ENCODE assay signal across 2 cellular contexts in genomic region chr5:78841767-78842166, GRCh38.
TF ChIP-seq lines count a peak whose summit lies in the region.

No MANE protein-coding gene starts in this region.

TF ChIP-seq in IMR-90, 13 proteins besides CTCF, POLR2A, EP300 and RAD21:
- TF ChIP-seq SMC3 (IDR thresholded peaks at IDR 0.05; ENCODE audit: low read depth, low read length) = no peak
- TF ChIP-seq RFX5 (IDR thresholded peaks at IDR 0.05; ENCODE audit: low read depth, low read length) = no peak
- TF ChIP-seq MXI1 (IDR thresholded peaks at IDR 0.05; ENCODE audit: borderline replicate concordance, low read depth, low read length) = no peak
- no peak for TF ChIP-seq BHLHE40 (IDR thresholded peaks at IDR 0.05; ENCODE audit: low read depth, low read length)
- no peak for TF ChIP-seq FOS (IDR thresholded peaks at IDR 0.05; ENCODE audit: low read depth, low read length)
- TF ChIP-seq MAFK (IDR thresholded peaks at IDR 0.05; ENCODE audit: low read depth, low read length) = no peak
- no peak for TF ChIP-seq RCOR1 (IDR thresholded peaks at IDR 0.05; ENCODE audit: insufficient replicate concordance, low read length)
- no peak for TF ChIP-seq ELK1 (IDR thresholded peaks at IDR 0.05; ENCODE audit: borderline replicate concordance, low read depth, low read length)
- TF ChIP-seq MAZ (IDR thresholded peaks at IDR 0.05; ENCODE audit: borderline replicate concordance, low read depth, low read length) = no peak
- TF ChIP-seq USF2 (IDR thresholded peaks at IDR 0.05; ENCODE audit: low read depth, low read length) = no peak
- TF ChIP-seq CEBPB (IDR thresholded peaks at IDR 0.05; ENCODE audit: low read depth, low read length) = no peak
- TF ChIP-seq NFE2L2 (IDR thresholded peaks at IDR 0.05; ENCODE audit: low read depth, low read length) = no peak
- no peak for TF ChIP-seq CHD1 (IDR thresholded peaks at IDR 0.05; ENCODE audit: low read depth, low read length)
TF ChIP-seq in IMR-90: peak in this region for 0.

TF ChIP-seq in K562, 482 proteins besides CTCF, POLR2A, EP300 and RAD21:
- TF ChIP-seq ZNF583 (CRISPR knock-in tag; IDR thresholded peaks at IDR 0.05) (no peak), NFRKB (IDR thresholded peaks at IDR 0.05; ENCODE audit: low read depth) (no peak), ZNF699 (CRISPR knock-in tag; IDR thresholded peaks at IDR 0.05; ENCODE audit: insufficient replicate concordance) (no peak), KLF13 (tag; IDR thresholded peaks at IDR 0.05; ENCODE audit: borderline replicate concordance, low read depth) (no peak), SMARCE1 (IDR thresholded peaks at IDR 0.05) (no peak), TCF15 (CRISPR knock-in tag; IDR thresholded peaks at IDR 0.05) (no peak), CSDE1 (IDR thresholded peaks at IDR 0.05) (no peak), CEBPG (CRISPR knock-in tag; IDR thresholded peaks at IDR 0.05) (no peak), CEBPG (tag; conservative IDR thresholded peaks at IDR 0.05 in 1 of 2, IDR thresholded peaks at IDR 0.05 in 1 of 2) (peak in 1 of 2 experiments; percentile 54; a peak in 1 of 4 replicates), EHMT2 (IDR thresholded peaks at IDR 0.05) (no peak), PTRF (tag; IDR thresholded peaks at IDR 0.05) (no peak), MAFF (IDR thresholded peaks at IDR 0.05; ENCODE audit: low read length) (no peak), PRMT5 (CRISPR knock-in tag; IDR thresholded peaks at IDR 0.05) (no peak), CAMTA2 (CRISPR knock-in tag; conservative IDR thresholded peaks at IDR 0.05) (no peak), RBM14 (IDR thresholded peaks at IDR 0.05; ENCODE audit: borderline replicate concordance, insufficient read depth, low read depth, low read length) (no peak), MEIS2 (IDR thresholded peaks at IDR 0.05; ENCODE audit: partially characterized antibody) (peak; percentile 41)
- TF ChIP-seq, protein P1, sequence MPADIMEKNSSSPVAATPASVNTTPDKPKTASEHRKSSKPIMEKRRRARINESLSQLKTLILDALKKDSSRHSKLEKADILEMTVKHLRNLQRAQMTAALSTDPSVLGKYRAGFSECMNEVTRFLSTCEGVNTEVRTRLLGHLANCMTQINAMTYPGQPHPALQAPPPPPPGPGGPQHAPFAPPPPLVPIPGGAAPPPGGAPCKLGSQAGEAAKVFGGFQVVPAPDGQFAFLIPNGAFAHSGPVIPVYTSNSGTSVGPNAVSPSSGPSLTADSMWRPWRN (IDR thresholded peaks at IDR 0.05; ENCODE audit: low read depth) = 0 out of 2 replicates have a peak, but pooled peaks have one; percentile 26
- TF ChIP-seq, protein P2, sequence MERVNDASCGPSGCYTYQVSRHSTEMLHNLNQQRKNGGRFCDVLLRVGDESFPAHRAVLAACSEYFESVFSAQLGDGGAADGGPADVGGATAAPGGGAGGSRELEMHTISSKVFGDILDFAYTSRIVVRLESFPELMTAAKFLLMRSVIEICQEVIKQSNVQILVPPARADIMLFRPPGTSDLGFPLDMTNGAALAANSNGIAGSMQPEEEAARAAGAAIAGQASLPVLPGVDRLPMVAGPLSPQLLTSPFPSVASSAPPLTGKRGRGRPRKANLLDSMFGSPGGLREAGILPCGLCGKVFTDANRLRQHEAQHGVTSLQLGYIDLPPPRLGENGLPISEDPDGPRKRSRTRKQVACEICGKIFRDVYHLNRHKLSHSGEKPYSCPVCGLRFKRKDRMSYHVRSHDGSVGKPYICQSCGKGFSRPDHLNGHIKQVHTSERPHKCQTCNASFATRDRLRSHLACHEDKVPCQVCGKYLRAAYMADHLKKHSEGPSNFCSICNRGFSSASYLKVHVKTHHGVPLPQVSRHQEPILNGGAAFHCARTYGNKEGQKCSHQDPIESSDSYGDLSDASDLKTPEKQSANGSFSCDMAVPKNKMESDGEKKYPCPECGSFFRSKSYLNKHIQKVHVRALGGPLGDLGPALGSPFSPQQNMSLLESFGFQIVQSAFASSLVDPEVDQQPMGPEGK (CRISPR knock-in tag; IDR thresholded peaks at IDR 0.05; ENCODE audit: borderline replicate concordance) = no peak
